8 cellular contexts compared by ENCODE assay signal in the genomic region with DNA sequence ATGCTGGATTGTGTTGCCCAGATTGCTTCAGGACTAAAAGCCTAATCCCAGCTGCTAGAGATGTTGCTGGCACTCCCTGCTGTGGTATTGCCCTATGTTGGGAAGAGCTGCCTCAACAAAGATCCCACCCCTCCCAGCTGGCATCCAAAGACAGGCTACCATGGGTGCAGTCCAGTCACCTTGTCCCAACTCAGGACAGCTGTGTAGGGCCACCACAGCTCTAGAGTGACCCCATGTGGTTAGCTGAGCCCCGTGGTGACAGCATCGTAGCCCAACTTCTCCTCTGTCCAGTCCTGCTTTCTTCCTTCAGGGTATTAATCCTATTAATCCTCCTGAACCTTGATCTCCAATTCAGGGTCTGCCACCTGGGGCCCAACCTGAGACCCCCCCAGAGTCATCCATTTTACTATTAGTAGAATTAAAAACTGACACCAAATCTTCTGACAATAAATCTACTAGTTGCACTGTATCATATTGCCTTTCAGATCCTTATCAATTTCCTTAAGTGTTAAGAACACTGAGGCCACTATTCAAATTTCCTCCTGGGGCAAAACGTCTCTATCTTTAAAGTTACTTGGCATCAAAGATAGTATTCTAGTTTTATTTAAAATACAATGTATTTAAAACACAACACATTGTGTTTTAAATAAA.
DNase-seq lines count a peak whose midpoint lies in the region; ATAC-seq and TF ChIP-seq lines count a peak whose summit lies in the region.

No MANE protein-coding gene starts in this region.

- POLR2A ChIA-PET in PC-3 (lab: Charles Lee; ENCODE audit: unreplicated experiment) = no interaction called here

- peak in 4 of 8 donors; percentile 54 to 68 (median 58) for ATAC-seq in heart right ventricle
- ATAC-seq in Right ventricle myocardium inferior = no peak
- ATAC-seq in PC-3 = peak; percentile 94
- no peak for ATAC-seq in HG03378 (IDR thresholded peaks at IDR 0.05; ENCODE audit: unreplicated experiment)
- no peak for ATAC-seq in HG02571 (IDR thresholded peaks at IDR 0.05; ENCODE audit: unreplicated experiment)

- H3K9me2 ChIP-seq in PC-3 (replicated peaks; ENCODE audit: low read length) = no peaks in the 10 kb centered on the region

- H2AFZ ChIP-seq in PC-3 (ENCODE audit: low read length) = no peak overlapping the region

- WGBS in heart right ventricle, 2 donors = 32 to 46% methylated on average over 3 of the region's 3 CpGs

- no peak overlapping the region for H3K9ac ChIP-seq in PC-3 (ENCODE audit: low read length)

- CTCF ChIA-PET in PC-3 (lab: Charles Lee) = interaction anchor here (0.7 to 1.1 kb wide), 2 partner anchors 144 to 252 kb away, joined by 4 to 6 read pairs; no protein-coding TSS in a partner anchor

- H3K79me2 ChIP-seq in PC-3 (ENCODE audit: low read length) = no peaks in the 10 kb centered on the region

- TF ChIP-seq CTCF in heart right ventricle (IDR thresholded peaks at IDR 0.05) = peak in 6 of 9 donors; percentile 7 to 58 (median 42)
- TF ChIP-seq CTCF in PC-3 (conservative IDR thresholded peaks at IDR 0.05; ENCODE audit: low read depth, low read length) = peak; percentile 65
- TF ChIP-seq CTCF in fibroblast of pulmonary artery (IDR thresholded peaks at IDR 0.05; ENCODE audit: low read length, missing control alignments) = peak; percentile 71

- no peak overlapping the region for H3K4me2 ChIP-seq in PC-3 (ENCODE audit: low read length)

- H3K4me3 ChIP-seq in heart right ventricle = no peak overlapping the region
- H3K4me3 ChIP-seq in PC-3 (ENCODE audit: low read length) = no peak overlapping the region
- H3K4me3 ChIP-seq in fibroblast of pulmonary artery (replicated peaks; ENCODE audit: low read depth, low read length) = no peak overlapping the region

- no peaks in the 10 kb centered on the region for H4K20me1 ChIP-seq in PC-3 (ENCODE audit: low read length)

- H3K4me1 ChIP-seq in heart right ventricle (peaks cover 0 to 20% (median 14%) of the 10 kb centered on the region in 9 donors), PC-3 (ENCODE audit: insufficient read depth, low read length) (no peaks in the 10 kb centered on the region)

- H3K27me3 ChIP-seq in heart right ventricle (no peaks in the 10 kb centered on the region), PC-3 (ENCODE audit: low read length) (no peaks in the 10 kb centered on the region)

- BruUV-seq in PC-3 (replicated peaks; lab: Mats Ljungman, UMichigan) = no TSS peak

- H3K9me3 ChIP-seq in heart right ventricle (peaks cover 0 to 15% (median 0%) of the 10 kb centered on the region in 11 donors), PC-3 (ENCODE audit: low read length) (no peaks in the 10 kb centered on the region)

- no peaks in the 10 kb centered on the region for H3F3A ChIP-seq in PC-3 (ENCODE audit: low read length, unreplicated experiment)

- DNase-seq in heart right ventricle (no peak), Right ventricle myocardium inferior (ENCODE audit: missing footprints) (no peak), PC-3 (peak; percentile 50), fibroblast of pulmonary artery (ENCODE audit: low read depth) (peak; percentile 61), NCI-H526 treated with DMSO at 0.1 percent for 48 hours (lab: John Stamatoyannopoulos, UW) (no peak), activated gamma-delta T cell treated with Interleukin-2 at 50 U/mL for 16 hours (no peak)

- H3K36me3 ChIP-seq in heart right ventricle (no peaks in the 10 kb centered on the region), PC-3 (ENCODE audit: low read depth, low read length) (no peaks in the 10 kb centered on the region)

- H3K27ac ChIP-seq in heart right ventricle = no peak overlapping the region
- H3K27ac ChIP-seq in PC-3 (ENCODE audit: low read length) = no peak overlapping the region

- intact Hi-C loops in heart right ventricle (cut with DNase I) = loop anchor here in 5 of 10 donors (10.0 kb wide), 2 partner anchors 533 to 1273 kb away; no protein-coding TSS in a partner anchor
- intact Hi-C loops in Right ventricle myocardium inferior (cut with DNase I) = no loop called here
- intact Hi-C loops in PC-3 (cut with micrococcal nuclease) = no loop called here

Comparison
In these comparisons a context has a peak if more than half of its experiments do, and no peak if none do; other contexts are left out.
1. DNase-seq: peak in PC-3 (single experiment) and fibroblast of pulmonary artery (single experiment); none in heart right ventricle (0 of 2), Right ventricle myocardium inferior (single experiment), NCI-H526 treated with DMSO at 0.1 percent for 48 hours (single experiment) and activated gamma-delta T cell treated with Interleukin-2 at 50 U/mL for 16 hours (single experiment).
2. Peak in every context shown above with its lines, with median percentiles within 50 percentile points of each other: CTCF ChIP-seq.